ENCODE assay signal across 8 cellular contexts in genomic region chr3:141487419-141488345, GRCh38. TPM values are rescaled to one million over a fixed set of nuclear protein-coding genes. Genes with fewer than 3 reads are reported as not detected.
DNase-seq lines count a peak whose midpoint lies in the region; ATAC-seq and TF ChIP-seq lines count a peak whose summit lies in the region.

No MANE protein-coding gene starts in this region.

- H3K36me3 Mint-ChIP-seq in naive thymus-derived CD8-positive, alpha-beta T cell: peaks cover 4 to 20% (median 7%) of the 10 kb centered on the region in 3 donors

- intact Hi-C loops in PC-9 (cut with micrococcal nuclease; ENCODE audit: unreplicated experiment): loop anchor here (1.0 to 10.0 kb wide), 3 partner anchors 27 to 387 kb away; partner anchors contain the start of gene ATP1B3

- H3K27me3 Mint-ChIP-seq in naive thymus-derived CD8-positive, alpha-beta T cell: no peaks in the 10 kb centered on the region

- H3K27ac ChIP-seq in PC-9: peak overlapping the region; percentile 90

- H3K79me2 ChIP-seq in PC-9 (ENCODE audit: low read depth): peaks cover 49% of the 10 kb centered on the region

- H3K4me3 Mint-ChIP-seq in naive thymus-derived CD8-positive, alpha-beta T cell: peak overlapping the region; percentile 86 to 97 (median 92)

- peaks cover 41% of the 10 kb centered on the region for H3F3A ChIP-seq in PC-9 (ENCODE audit: insufficient read depth, low read depth)

- H3K9me3 ChIP-seq in PC-9 (ENCODE audit: insufficient read depth, low read depth): no peaks in the 10 kb centered on the region

- ATAC-seq in GM21723 (IDR thresholded peaks at IDR 0.05; ENCODE audit: unreplicated experiment): peak; percentile 84
- ATAC-seq in naive thymus-derived CD8-positive, alpha-beta T cell: peak; percentile 68 to 77

- H2AFZ ChIP-seq in PC-9: peak overlapping the region; percentile 77

- POLR2A ChIA-PET in PC-9 (lab: Charles Lee; ENCODE audit: unreplicated experiment): interaction anchor here (0.5 to 0.7 kb wide), 4 partner anchors 20 to 440 kb away, joined by 3 to 8 read pairs (median 3); no protein-coding TSS in a partner anchor
- POLR2A ChIA-PET in naive thymus-derived CD8-positive, alpha-beta T cell (lab: Charles Lee): interaction anchor here (0.5 to 4.4 kb wide), 33 partner anchors 9 to 389 kb away, joined by 3 to 113 read pairs (median 5); partner anchors contain the start of genes ATP1B3, PXYLP1 and RNF7

- no peaks in the 10 kb centered on the region for H3K27me3 ChIP-seq in PC-9 (ENCODE audit: insufficient read depth, low read depth)

- 0 out of 2 replicates have a peak, but pooled peaks cover 3% of the 10 kb centered on the region for H4K20me1 ChIP-seq in PC-9 (ENCODE audit: insufficient read depth)

- peak overlapping the region; percentile 65 for H3K4me3 ChIP-seq in Jurkat, Clone E6-1 (ENCODE audit: low read length)
- peak overlapping the region; percentile 76 for H3K4me3 ChIP-seq in PC-9

- no peaks in the 10 kb centered on the region for H3K36me3 ChIP-seq in PC-9 (ENCODE audit: low read depth)

- no TSS peak for BruUV-seq in PC-9 (replicated peaks; lab: Mats Ljungman, UMichigan)

- peaks cover 50% of the 10 kb centered on the region for H3K4me1 ChIP-seq in PC-9 (replicated peaks; ENCODE audit: insufficient read depth)

- H3K27ac Mint-ChIP-seq in naive thymus-derived CD8-positive, alpha-beta T cell: peak overlapping the region; percentile 86 to 97 (median 96)

- peak overlapping the region; percentile 96 for H3K4me2 ChIP-seq in PC-9

- H3K9me3 Mint-ChIP-seq in naive thymus-derived CD8-positive, alpha-beta T cell: no peaks in the 10 kb centered on the region

- no peak for TF ChIP-seq CTCF in PC-9 (conservative IDR thresholded peaks at IDR 0.05)

- DNase-seq in DMS53 treated with DMSO at 0.1 percent for 48 hours (lab: John Stamatoyannopoulos, UW; ENCODE audit: unreplicated experiment): peak; percentile 43
- DNase-seq in Jurkat, Clone E6-1 (ENCODE audit: low read depth, low spot score): peak; percentile 91
- DNase-seq in PC-9: peak; percentile 72 to 82
- peak; percentile 91 to 92 for DNase-seq in activated T-cell treated with anti-CD3 and anti-CD28 coated beads, Interleukin-2, amount 50 U/mL, for 48 hours
- DNase-seq in fibroblast of gingiva (ENCODE audit: low read depth): peak; percentile 34
- peak; percentile 68 to 94 (median 84) for DNase-seq in naive thymus-derived CD8-positive, alpha-beta T cell
- peak; percentile 85 for DNase-seq in stimulated activated naive CD4-positive, alpha-beta T cell treated with Interleukin-2 at 50 U/mL for 16 hours (lab: John Stamatoyannopoulos, UW)

- H3K9me2 ChIP-seq in PC-9 (ENCODE audit: insufficient read depth): no peaks in the 10 kb centered on the region

- peaks cover 37 to 81% (median 77%) of the 10 kb centered on the region in 4 donors for H3K4me1 Mint-ChIP-seq in naive thymus-derived CD8-positive, alpha-beta T cell

- CTCF ChIA-PET in PC-9 (lab: Charles Lee): no interaction called here

RNA-seq across cellular contexts. Expression of gene RASA2, which starts 0.9 kb away (rescaled TPM):
- 13.6 TPM for polyA plus RNA-seq in Jurkat, Clone E6-1 (2012; ENCODE audit: insufficient read depth, insufficient read length)
- 17.1 and 18.4 TPM in 2 replicates for total RNA-seq in PC-9 (2021)
- total RNA-seq in naive thymus-derived CD8-positive, alpha-beta T cell: 100 to 1,000 TPM; 112 to 124 TPM
- 10 to 100 TPM; 55.0 to 66.8 (median 57.9) TPM for polyA plus RNA-seq in naive thymus-derived CD8-positive, alpha-beta T cell

Comparison
In these comparisons a context has a peak if more than half of its experiments do, and no peak if none do; other contexts are left out.
1. Peak in every context shown above with its lines: DNase-seq, ATAC-seq, H3K4me3 ChIP-seq and H3K27ac ChIP-seq.
2. DNase-seq: peak in every context shown above with its lines; median percentile 92 in activated T-cell treated with anti-CD3 and anti-CD28 coated beads, Interleukin-2, amount 50 U/mL, for 48 hours; 91 in Jurkat, Clone E6-1; 85 in stimulated activated naive CD4-positive, alpha-beta T cell treated with Interleukin-2 at 50 U/mL for 16 hours; 84 in naive thymus-derived CD8-positive, alpha-beta T cell; 77 in PC-9; 43 in DMS53 treated with DMSO at 0.1 percent for 48 hours; 34 in fibroblast of gingiva.